ENCODE assay signal across 12 cellular contexts in genomic region chr2:176078440-176079284, GRCh38. TPM values are rescaled to one million over a fixed set of nuclear protein-coding genes. Genes with fewer than 3 reads are reported as not detected.
DNase-seq lines count a peak whose midpoint lies in the region; ATAC-seq and TF ChIP-seq lines count a peak whose summit lies in the region.
"Had no signal": no experiment of that assay in that cellular context is flagged by ENCODE, and none has a peak within 500 bp of the region (broad histone marks: within the 10 kb centered on the region; RNA-seq: fewer than 3 reads in every experiment).

No MANE protein-coding gene starts in this region.

- H3K4me2 ChIP-seq in osteoblast (ENCODE audit: insufficient read depth, low read length), result no peak overlapping the region

- H2AFZ ChIP-seq in osteoblast (ENCODE audit: low read length), result no peak overlapping the region

- H3K27me3 Mint-ChIP-seq in T-helper 1 cell treated with Interleukin-12 subunit alpha and Interleukin-12 subunit beta and Interleukin-4 antibody, amounts not matched to agents 30 μg/mL and 1 μg/mL, for 36 hours (ENCODE audit: low read depth), result peaks cover 74% of the 10 kb centered on the region
- H3K27me3 Mint-ChIP-seq in IgD-negative memory B cell (peaks cover 56% of the 10 kb centered on the region), chondrocyte (ENCODE audit: low read depth) (peaks cover 73% of the 10 kb centered on the region)

- H3K4me3 ChIP-seq in osteoblast (ENCODE audit: insufficient read depth, low read length), result no peak overlapping the region
- H3K4me3 ChIP-seq: lung had no signal

- H3K4me3 Mint-ChIP-seq in T-helper 1 cell treated with Interleukin-12 subunit alpha and Interleukin-12 subunit beta and Interleukin-4 antibody, amounts not matched to agents 30 μg/mL and 1 μg/mL, for 36 hours, result peak overlapping the region; percentile 32
- peak overlapping the region in 2 of 4 donors; percentile 80 to 88 for H3K4me3 Mint-ChIP-seq in IgD-negative memory B cell
- peak overlapping the region; percentile 55 for H3K4me3 Mint-ChIP-seq in chondrocyte (ENCODE audit: unreplicated experiment)

- H3K27ac ChIP-seq in osteoblast (ENCODE audit: low read depth, low read length), result no peak overlapping the region

- peaks cover 9% of the 10 kb centered on the region for H3K4me1 Mint-ChIP-seq in T-helper 1 cell treated with Interleukin-12 subunit alpha and Interleukin-12 subunit beta and Interleukin-4 antibody, amounts not matched to agents 30 μg/mL and 1 μg/mL, for 36 hours (ENCODE audit: low read depth)
- peaks cover 0 to 6% (median 2%) of the 10 kb centered on the region in 3 donors for H3K4me1 Mint-ChIP-seq in IgD-negative memory B cell
- H3K4me1 Mint-ChIP-seq in chondrocyte (ENCODE audit: low read depth), result peaks cover 21% of the 10 kb centered on the region

- DNase-seq in T-helper 1 cell (no peak), chondrocyte (ENCODE audit: low spot score) (no peak), osteoblast (ENCODE audit: insufficient read length, low spot score, missing footprints) (peak; percentile 86), cortex of kidney (lab: John Stamatoyannopoulos, UW) (no peak)
- DNase-seq: Right ventricle myocardium superior had no signal

- peaks cover 96% of the 10 kb centered on the region for H3K27me3 ChIP-seq in osteoblast (ENCODE audit: insufficient read depth, low read length)

- no peaks in the 10 kb centered on the region for H3K36me3 ChIP-seq in osteoblast (ENCODE audit: insufficient read depth, low read length)

- H3K9me3 Mint-ChIP-seq in T-helper 1 cell treated with Interleukin-12 subunit alpha and Interleukin-12 subunit beta and Interleukin-4 antibody, amounts not matched to agents 30 μg/mL and 1 μg/mL, for 36 hours, result peaks cover 1% of the 10 kb centered on the region
- H3K9me3 Mint-ChIP-seq in IgD-negative memory B cell (peaks cover 4 to 17% (median 6%) of the 10 kb centered on the region in 3 donors), chondrocyte (ENCODE audit: low read depth) (no peaks in the 10 kb centered on the region)

- H3K4me1 ChIP-seq in osteoblast (ENCODE audit: insufficient read depth, low read length), result no peaks in the 10 kb centered on the region

- H3K9me3 ChIP-seq in osteoblast (ENCODE audit: low read depth, low read length), result no peaks in the 10 kb centered on the region

- TF ChIP-seq CTCF in chondrocyte (IDR thresholded peaks at IDR 0.05) (no peak), osteoblast (IDR thresholded peaks at IDR 0.05; ENCODE audit: extremely low read depth, low read depth, low read length) (no peak)

- ATAC-seq in GM18519 (IDR thresholded peaks at IDR 0.05; ENCODE audit: low FRiP score, unreplicated experiment) (no peak), GM18909 (IDR thresholded peaks at IDR 0.05; ENCODE audit: poor library complexity, unreplicated experiment) (no peak)

- peaks cover 4% of the 10 kb centered on the region for H3K36me3 Mint-ChIP-seq in T-helper 1 cell treated with Interleukin-12 subunit alpha and Interleukin-12 subunit beta and Interleukin-4 antibody, amounts not matched to agents 30 μg/mL and 1 μg/mL, for 36 hours (ENCODE audit: low read depth)
- H3K36me3 Mint-ChIP-seq in IgD-negative memory B cell (peaks cover 1% of the 10 kb centered on the region), chondrocyte (ENCODE audit: low read depth) (peaks cover 8% of the 10 kb centered on the region)

- H4K20me1 ChIP-seq in osteoblast (ENCODE audit: insufficient read depth, low read length), result no peaks in the 10 kb centered on the region

- no peaks in the 10 kb centered on the region for H3K79me2 ChIP-seq in osteoblast (ENCODE audit: insufficient read depth, low read length)

- H3K27ac Mint-ChIP-seq in T-helper 1 cell treated with Interleukin-12 subunit alpha and Interleukin-12 subunit beta and Interleukin-4 antibody, amounts not matched to agents 30 μg/mL and 1 μg/mL, for 36 hours, result peak overlapping the region; percentile 81
- peak overlapping the region; percentile 88 to 95 (median 93) for H3K27ac Mint-ChIP-seq in IgD-negative memory B cell
- H3K27ac Mint-ChIP-seq in chondrocyte (ENCODE audit: unreplicated experiment), result no peak overlapping the region

RNA-seq across cellular contexts. Expression of gene EVX2, which starts 5.1 kb away (rescaled TPM):
- not detected for polyA plus RNA-seq in IgD-negative memory B cell
- total RNA-seq in chondrocyte (not detected in 3 replicates), osteoblast (under 0.01 TPM in 1 of 2 replicates, not detected in the other)
- total RNA-seq: activated CD8-positive, alpha-beta memory T cell treated with anti-CD3 and anti-CD28 coated beads for 36 hours; lung; Right ventricle myocardium superior had no signal
- polyA plus RNA-seq: AG04450, lung had no signal

RNA-seq across cellular contexts. Expression of gene HOXD13, which starts 13.9 kb away (rescaled TPM):
- not detected for polyA plus RNA-seq in IgD-negative memory B cell
- total RNA-seq in chondrocyte (not detected in 3 replicates), osteoblast (not detected in 2 replicates)
- total RNA-seq: activated CD8-positive, alpha-beta memory T cell treated with anti-CD3 and anti-CD28 coated beads for 36 hours; lung; Right ventricle myocardium superior had no signal
- polyA plus RNA-seq: AG04450, lung had no signal

RNA-seq across cellular contexts. Expression of gene HOXD12, which starts 20.9 kb away (rescaled TPM):
- polyA plus RNA-seq in IgD-negative memory B cell, result not detected
- total RNA-seq in chondrocyte (not detected in 3 replicates), osteoblast (not detected in 2 replicates)
- total RNA-seq: activated CD8-positive, alpha-beta memory T cell treated with anti-CD3 and anti-CD28 coated beads for 36 hours; lung; Right ventricle myocardium superior had no signal
- polyA plus RNA-seq: AG04450, lung had no signal

RNA-seq across cellular contexts. Expression of gene HOXD11, which starts 28.4 kb away (rescaled TPM):
- polyA plus RNA-seq in IgD-negative memory B cell, result not detected
- not detected in 3 replicates for total RNA-seq in chondrocyte
- not detected in 2 replicates for total RNA-seq in osteoblast
- total RNA-seq: activated CD8-positive, alpha-beta memory T cell treated with anti-CD3 and anti-CD28 coated beads for 36 hours; lung; Right ventricle myocardium superior had no signal
- polyA plus RNA-seq: AG04450, lung had no signal

RNA-seq across cellular contexts. Expression of gene HOXD10, which starts 37.9 kb away (rescaled TPM):
- not detected for polyA plus RNA-seq in IgD-negative memory B cell
- total RNA-seq in chondrocyte (not detected in 3 replicates), osteoblast (not detected in 2 replicates)
- total RNA-seq: activated CD8-positive, alpha-beta memory T cell treated with anti-CD3 and anti-CD28 coated beads for 36 hours; Right ventricle myocardium superior had no signal
- polyA plus RNA-seq: AG04450 had no signal
